In genomic region chr2:85420743-85421705, GRCh38 we compare ENCODE assay signal across 8 cellular contexts. TPM values are rescaled to one million over a fixed set of nuclear protein-coding genes. Genes with fewer than 3 reads are reported as not detected.
DNase-seq lines count a peak whose midpoint lies in the region; ATAC-seq and TF ChIP-seq lines count a peak whose summit lies in the region.

No MANE protein-coding gene starts in this region.

- 16 to 20% methylated on average over 31 of the region's 31 CpGs for WGBS in testis, 2 donors

- H3K4me1 ChIP-seq in DOHH2 (ENCODE audit: control insufficient read depth, low read length) (peaks cover 40% of the 10 kb centered on the region), GM23338 (ENCODE audit: insufficient read depth) (peaks cover 29% of the 10 kb centered on the region), testis (peaks cover 31% of the 10 kb centered on the region)

- H3F3A ChIP-seq in DOHH2 (ENCODE audit: control insufficient read depth, insufficient read depth) (peaks cover 5% of the 10 kb centered on the region), GM23338 (replicated peaks; ENCODE audit: low read depth) (peaks cover 13% of the 10 kb centered on the region; the same call in 1 of the 2 replicates)

- H3K4me3 ChIP-seq in DOHH2 (ENCODE audit: low read length) (peak overlapping the region; percentile 59), GM23338 (no peak overlapping the region), LNCaP clone FGC (ENCODE audit: low read depth, low read length) (no peak overlapping the region), testis (peak overlapping the region; percentile 7 to 26)

- peak; percentile 89 for DNase-seq in GM23338 (ENCODE audit: low spot score)
- peak; percentile 94 for DNase-seq in LNCaP clone FGC (ENCODE audit: low read depth)
- DNase-seq in SHP77 treated with DMSO at 0.1 percent for 48 hours (lab: John Stamatoyannopoulos, UW) = peak; percentile 76
- DNase-seq in activated gamma-delta T cell treated with anti-CD3 and anti-CD28 coated beads, Interleukin-2, amount 50 U/mL, for 16 hours (ENCODE audit: low read depth) = peak; percentile 90
- peak; percentile 74 for DNase-seq in foreskin melanocyte
- peak; percentile 98 for DNase-seq in omental fat pad (ENCODE audit: low spot score)
- DNase-seq in testis = peak; percentile 96

- H3K27ac Mint-ChIP-seq in GM23338 = no peak overlapping the region

- intact Hi-C loops in testis (cut with DNase I; ENCODE audit: low total_unique reads) = no loop called here

- peak; percentile 67 for ATAC-seq in GM23338
- ATAC-seq in omental fat pad (ENCODE audit: low FRiP score) = peak; percentile 65

- no peaks in the 10 kb centered on the region for H3K9me3 ChIP-seq in DOHH2 (ENCODE audit: control insufficient read depth, insufficient read depth, low read length)
- no peaks in the 10 kb centered on the region for H3K9me3 ChIP-seq in testis

- no peaks in the 10 kb centered on the region; the same call in 2 of the 3 replicates for H3K36me3 Mint-ChIP-seq in GM23338 (ENCODE audit: low read depth)

- H3K9me2 ChIP-seq in DOHH2 (replicated peaks; ENCODE audit: control insufficient read depth, low read length) = no peaks in the 10 kb centered on the region
- H3K9me2 ChIP-seq in GM23338 (ENCODE audit: insufficient read depth) = no peaks in the 10 kb centered on the region

- H3K9me3 Mint-ChIP-seq in GM23338 = no peaks in the 10 kb centered on the region

- peak overlapping the region; percentile 32; the same call in 1 of the 3 replicates for H3K4me3 Mint-ChIP-seq in GM23338

- peak overlapping the region; percentile 74 for H3K4me2 ChIP-seq in DOHH2 (ENCODE audit: low read length)
- peak overlapping the region; percentile 51 for H3K4me2 ChIP-seq in GM23338

- H3K27ac ChIP-seq in DOHH2 (ENCODE audit: low read depth, low read length) = no peak overlapping the region
- peak overlapping the region; percentile 68; the same call in 1 of the 2 replicates for H3K27ac ChIP-seq in GM23338 (ENCODE audit: low read depth)
- H3K27ac ChIP-seq in testis = peak overlapping the region; percentile 61 to 97

- H4K20me1 ChIP-seq in DOHH2 (ENCODE audit: control insufficient read depth, insufficient read depth, low read depth, low read length) = no peaks in the 10 kb centered on the region
- no peaks in the 10 kb centered on the region for H4K20me1 ChIP-seq in GM23338 (replicated peaks; ENCODE audit: insufficient read depth)

- H3K27me3 Mint-ChIP-seq in GM23338 (ENCODE audit: insufficient read depth, low read depth, poor library complexity) = peaks cover 27% of the 10 kb centered on the region

- H3K36me3 ChIP-seq in DOHH2 (ENCODE audit: control insufficient read depth, low read length) = no peaks in the 10 kb centered on the region
- H3K36me3 ChIP-seq in GM23338 (ENCODE audit: insufficient read depth) = no peaks in the 10 kb centered on the region
- no peaks in the 10 kb centered on the region for H3K36me3 ChIP-seq in testis (ENCODE audit: low read depth, missing control alignments)

- H2AFZ ChIP-seq in GM23338 = peak overlapping the region; percentile 99

- TF ChIP-seq POLR2A in testis (IDR thresholded peaks at IDR 0.05) = no peak

- H3K27me3 ChIP-seq in DOHH2 (ENCODE audit: control insufficient read depth, low read length) = no peaks in the 10 kb centered on the region
- no peaks in the 10 kb centered on the region; the same call in 1 of the 2 replicates for H3K27me3 ChIP-seq in GM23338 (ENCODE audit: insufficient read depth)
- H3K27me3 ChIP-seq in testis = no peaks in the 10 kb centered on the region

- H3K79me2 ChIP-seq in DOHH2 (ENCODE audit: control insufficient read depth, low read length) (peaks cover 6% of the 10 kb centered on the region), GM23338 (replicated peaks; ENCODE audit: insufficient read depth) (peaks cover 4% of the 10 kb centered on the region; the same call in 1 of the 2 replicates)

- peak; percentile 100 for TF ChIP-seq CTCF in DOHH2 (IDR thresholded peaks at IDR 0.05; ENCODE audit: low read depth, low read length, poor library complexity, severe bottlenecking)
- peak; percentile 100 for TF ChIP-seq CTCF in GM23338 (conservative IDR thresholded peaks at IDR 0.05; ENCODE audit: low read depth in 2 of 2)
- TF ChIP-seq CTCF in LNCaP clone FGC (IDR thresholded peaks at IDR 0.05; ENCODE audit: control insufficient read depth, extremely low read depth, insufficient read depth) = peak; percentile 96
- peak; percentile 3 to 99 (median 98) for TF ChIP-seq CTCF in omental fat pad (IDR thresholded peaks at IDR 0.05)
- peak; percentile 100 for TF ChIP-seq CTCF in testis (IDR thresholded peaks at IDR 0.05)

- peaks cover 29% of the 10 kb centered on the region for H3K4me1 Mint-ChIP-seq in GM23338

TF ChIP-seq in GM23338, 12 proteins besides CTCF, POLR2A, EP300 and RAD21:
- peak; percentile 48; the same call in 1 of the 2 replicates for TF ChIP-seq ETS1 (IDR thresholded peaks at IDR 0.05)
- TF ChIP-seq CREB1 (CRISPR knock-in tag; IDR thresholded peaks at IDR 0.05; ENCODE audit: low read depth) = peak; percentile 59
- no peak for TF ChIP-seq NANOG (IDR thresholded peaks at IDR 0.05; ENCODE audit: borderline replicate concordance)

RNA-seq across cellular contexts. Expression of gene SH2D6, which starts 2.5 kb away (rescaled TPM):
- not detected in 2 replicates for total RNA-seq in GM23338 (2014; rRNA removed; shearing (Covaris generic))
- 0.26 and 0.37 TPM in 2 replicates for polyA plus RNA-seq in GM23338 (2016; fragmentation: Nextera tagmentation; extraction: Ambion mirVana)
- total RNA-seq in omental fat pad = not detected
- total RNA-seq in testis = 10 to 100 TPM; 11.2 to 13.6 TPM
- 15.9 TPM for polyA plus RNA-seq in testis (ENCODE audit: insufficient read depth, low read depth, low replicate concordance)

RNA-seq across cellular contexts. Expression of gene CAPG, which starts 10.9 kb away (rescaled TPM):
- 75.2 and 88.7 TPM in 2 replicates for total RNA-seq in GM23338 (2014; rRNA removed; shearing (Covaris generic))
- polyA plus RNA-seq in GM23338 (2016; fragmentation: Nextera tagmentation; extraction: Ambion mirVana) (104 and 115 TPM in 2 replicates), testis (ENCODE audit: insufficient read depth, low read depth, low replicate concordance) (74.5 TPM)
- total RNA-seq in omental fat pad (100 to 1,000 TPM in 2 of 4 donors, 10 to 100 TPM in 2; 32.3 to 190 (median 99.5) TPM), testis (10 to 100 TPM; 17.7 to 29.4 TPM)

Comparison
In these comparisons a context has a peak if more than half of its experiments do, and no peak if none do; other contexts are left out.
1. H3K4me3 ChIP-seq: peak in DOHH2 (single experiment) and testis (2 of 2); none in GM23338 (single experiment) and LNCaP clone FGC (single experiment).
2. Peak in every context shown above with its lines, with median percentiles within 50 percentile points of each other: CTCF ChIP-seq and DNase-seq.